ENCODE assay signal across 8 cellular contexts in the genomic region with DNA sequence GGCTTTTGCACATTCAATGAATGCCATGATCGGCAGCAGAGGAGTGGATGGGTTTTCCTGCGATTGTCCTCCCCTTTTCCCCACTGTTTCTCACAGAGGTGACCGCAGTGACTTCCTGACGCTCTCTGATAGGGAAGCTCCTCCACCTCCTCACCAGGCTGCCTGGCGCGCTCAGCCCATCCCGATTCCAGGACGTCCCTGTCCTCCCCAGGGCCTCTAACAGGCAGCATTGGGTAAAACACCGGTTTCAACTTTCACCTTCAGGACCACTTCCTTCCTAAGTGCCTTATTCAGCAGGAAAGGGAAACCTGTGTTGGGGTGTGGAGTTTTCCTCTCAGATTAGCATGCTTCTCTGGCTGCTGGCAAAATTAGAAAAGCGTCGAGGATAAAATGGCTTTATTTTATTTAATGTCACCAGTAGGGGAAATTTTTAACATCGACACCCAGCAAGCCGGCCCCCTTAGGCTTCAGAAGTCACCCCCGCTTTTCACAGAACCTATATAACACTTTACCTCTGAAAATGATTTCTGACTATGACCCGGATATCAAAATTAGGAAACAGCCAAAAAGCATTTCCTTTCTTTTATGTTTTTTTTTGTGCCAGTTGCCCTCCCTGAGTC.
DNase-seq lines count a peak whose midpoint lies in the region; ATAC-seq and TF ChIP-seq lines count a peak whose summit lies in the region.

No MANE protein-coding gene starts in this region.

- H3K36me3 ChIP-seq in Karpas-422 (ENCODE audit: insufficient read depth, low read length) (no peaks in the 10 kb centered on the region), cardiac muscle cell (no peaks in the 10 kb centered on the region)

- H3K27ac ChIP-seq in Karpas-422 (ENCODE audit: low read length) (no peak overlapping the region), cardiac muscle cell (peak overlapping the region; percentile 46)

- H3K4me1 ChIP-seq in Karpas-422 (ENCODE audit: low read length) (peaks cover 12% of the 10 kb centered on the region), cardiac muscle cell (ENCODE audit: low read depth) (peaks cover 17% of the 10 kb centered on the region)

- peak overlapping the region; percentile 18 for H3K9ac ChIP-seq in Karpas-422 (ENCODE audit: low read length)

- no peaks in the 10 kb centered on the region for H3K9me3 Mint-ChIP-seq in activated CD8-positive, alpha-beta T cell treated with anti-CD3 and anti-CD28 coated beads for 36 hours

- H3K9me3 ChIP-seq in Karpas-422 (ENCODE audit: low read length) (no peaks in the 10 kb centered on the region), cardiac muscle cell (ENCODE audit: low read depth) (no peaks in the 10 kb centered on the region)

- ATAC-seq in GM21529 (IDR thresholded peaks at IDR 0.05; ENCODE audit: unreplicated experiment) = peak; percentile 22
- ATAC-seq in activated CD8-positive, alpha-beta T cell treated with anti-CD3 and anti-CD28 coated beads for 36 hours = peak; percentile 86

- peak overlapping the region; percentile 91 for H3K27ac Mint-ChIP-seq in activated CD8-positive, alpha-beta T cell treated with anti-CD3 and anti-CD28 coated beads for 36 hours

- H3K4me3 ChIP-seq in Karpas-422 (ENCODE audit: low read length) (peak overlapping the region; percentile 20; the same call in 1 of the 2 replicates), cardiac muscle cell (no peak overlapping the region)

- peak overlapping the region; percentile 61 for H3K4me3 Mint-ChIP-seq in activated CD8-positive, alpha-beta T cell treated with anti-CD3 and anti-CD28 coated beads for 36 hours

- no peaks in the 10 kb centered on the region for H3K79me2 ChIP-seq in Karpas-422 (ENCODE audit: low read length)

- no peaks in the 10 kb centered on the region for H3K36me3 Mint-ChIP-seq in activated CD8-positive, alpha-beta T cell treated with anti-CD3 and anti-CD28 coated beads for 36 hours (ENCODE audit: low read depth)

- DNase-seq in EH (ENCODE audit: low read depth) = peak; percentile 36
- DNase-seq in Karpas-422 = no peak
- peak; percentile 55 for DNase-seq in activated CD8-positive, alpha-beta T cell treated with anti-CD3 and anti-CD28 coated beads for 36 hours
- DNase-seq in cardiac muscle cell (ENCODE audit: low read depth in 1 of 2, low spot score in 1 of 2) = peak; percentile 41 to 43
- DNase-seq in pons (ENCODE audit: low spot score) = peak; percentile 17
- DNase-seq in NCI-H345 (lab: John Stamatoyannopoulos, UW) = no peak
- no peak for DNase-seq in NAMALWA (ENCODE audit: low spot score)

- H3K27me3 ChIP-seq in Karpas-422 (ENCODE audit: low read length) = no peaks in the 10 kb centered on the region
- no peaks in the 10 kb centered on the region for H3K27me3 ChIP-seq in cardiac muscle cell

- peaks cover 2% of the 10 kb centered on the region for H3K27me3 Mint-ChIP-seq in activated CD8-positive, alpha-beta T cell treated with anti-CD3 and anti-CD28 coated beads for 36 hours

- POLR2A ChIA-PET in activated CD8-positive, alpha-beta T cell treated with anti-CD3 and anti-CD28 coated beads for 36 hours (lab: Charles Lee) = interaction anchor here (0.6 kb wide), 1 partner anchor 992 kb away, joined by 3 read pairs; no protein-coding TSS in a partner anchor

- CTCF ChIA-PET in activated CD8-positive, alpha-beta T cell treated with anti-CD3 and anti-CD28 coated beads for 36 hours (lab: Charles Lee) = interaction anchor here (0.8 to 1.0 kb wide), 2 partner anchors 53 to 70 kb away, joined by 3 read pairs; no protein-coding TSS in a partner anchor

- no peaks in the 10 kb centered on the region for H4K20me1 ChIP-seq in Karpas-422 (ENCODE audit: insufficient read depth, low read depth, low read length)

- intact Hi-C loops in activated CD8-positive, alpha-beta T cell treated with anti-CD3 and anti-CD28 coated beads for 36 hours (cut with micrococcal nuclease) = loop anchor here (5.0 kb wide), 1 partner anchor 255 kb away; no protein-coding TSS in a partner anchor

- H3K4me1 Mint-ChIP-seq in activated CD8-positive, alpha-beta T cell treated with anti-CD3 and anti-CD28 coated beads for 36 hours (ENCODE audit: low read depth) = peaks cover 18% of the 10 kb centered on the region

- H3K4me2 ChIP-seq in Karpas-422 (ENCODE audit: low read depth, low read length, poor library complexity, severe bottlenecking) = peak overlapping the region; percentile 41

- no peak for TF ChIP-seq CTCF in activated CD8-positive, alpha-beta T cell treated with anti-CD3 and anti-CD28 coated beads for 36 hours (IDR thresholded peaks at IDR 0.05)
- no peak for TF ChIP-seq CTCF in cardiac muscle cell (IDR thresholded peaks at IDR 0.05; ENCODE audit: low read depth, low read length)

- H2AFZ ChIP-seq in Karpas-422 (ENCODE audit: low read length) = peak overlapping the region; percentile 70; the same call in 1 of the 2 replicates

- no peaks in the 10 kb centered on the region for H3K9me2 ChIP-seq in Karpas-422 (replicated peaks; ENCODE audit: insufficient read depth, low read length)

Comparison
In these comparisons a context has a peak if more than half of its experiments do, and no peak if none do; other contexts are left out.
1. DNase-seq: peak in EH (single experiment), activated CD8-positive, alpha-beta T cell treated with anti-CD3 and anti-CD28 coated beads for 36 hours (single experiment), cardiac muscle cell (2 of 2) and pons (single experiment); none in Karpas-422 (single experiment), NCI-H345 (single experiment) and NAMALWA (single experiment).